ENCODE assay signal across 9 cellular contexts in genomic region chr17:73669771-73670170, GRCh38. TPM values are rescaled to one million over a fixed set of nuclear protein-coding genes. Genes with fewer than 3 reads are reported as not detected.
"Had no signal": no experiment of that assay in that cellular context is flagged by ENCODE, and none has a peak within 500 bp of the region (broad histone marks: within the 10 kb centered on the region; RNA-seq: fewer than 3 reads in every experiment).

No MANE protein-coding gene starts in this region.

- H3K27ac ChIP-seq: GM23248, KMS-11 had no signal

- H2AFZ ChIP-seq: GM23248 had no signal

- H3K4me3 ChIP-seq: GM23248, HAP-1 had no signal

- H3K4me2 ChIP-seq: KMS-11 had no signal

- FAIRE-seq: HTR-8/SVneo had no signal

- H3K36me3 ChIP-seq: HAP-1 had no signal

- DNase-seq: GM23248, GOT3, H7, KBM-7 had no signal

- H3K9ac ChIP-seq: GM23248, KMS-11 had no signal

- H3K9me3 ChIP-seq: HAP-1 had no signal

- H3K4me1 ChIP-seq: HAP-1 had no signal

- ATAC-seq: HCT116 had no signal

RNA-seq across cellular contexts. Expression of gene SDK2, which starts 25.5 kb away (rescaled TPM):
- total RNA-seq: HT-29 had no signal
